ENCODE assay signal across 10 cellular contexts in the genomic region with DNA sequence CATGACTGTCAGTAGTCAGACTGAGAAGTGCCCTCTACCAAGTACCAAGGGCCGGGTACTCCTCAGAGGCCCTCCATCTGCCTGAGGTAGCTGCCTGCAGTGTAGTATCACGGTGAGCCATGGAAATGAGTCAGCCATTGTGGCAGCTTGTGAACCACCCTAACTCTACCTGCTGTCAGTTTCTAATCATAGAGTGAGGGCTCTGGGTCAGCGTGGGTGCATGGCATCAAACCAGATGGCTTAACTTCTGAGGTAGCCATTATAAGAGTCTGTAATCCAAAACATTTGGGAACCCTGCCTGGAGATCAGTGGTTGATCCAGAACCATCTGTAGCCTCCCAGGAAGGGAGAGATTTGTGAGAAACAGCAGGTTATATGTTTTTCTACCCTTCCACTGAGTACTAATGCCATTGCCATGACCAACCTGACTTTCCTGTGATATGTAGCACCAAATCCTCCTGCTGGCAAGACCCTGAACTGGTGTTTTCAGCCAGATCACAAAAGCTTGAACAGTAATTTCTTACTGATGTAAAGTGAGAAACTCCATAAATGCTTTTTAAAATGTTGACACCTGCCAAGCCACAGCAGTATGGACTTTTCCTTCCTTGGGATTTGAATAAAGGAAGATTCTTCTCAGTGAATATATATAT. TPM values are rescaled to one million over a fixed set of nuclear protein-coding genes. Genes with fewer than 3 reads are reported as not detected.
A peak's percentile ranks its signal among the peaks of the same experiment; 100 is the strongest.
DNase-seq lines count a peak whose midpoint lies in the region; ATAC-seq and TF ChIP-seq lines count a peak whose summit lies in the region.
"Had no signal": no experiment of that assay in that cellular context is flagged by ENCODE, and none has a peak within 500 bp of the region (broad histone marks: within the 10 kb centered on the region; RNA-seq: fewer than 3 reads in every experiment).

No MANE protein-coding gene starts in this region.

- H3K9me3 ChIP-seq in left ventricle myocardium inferior (replicated peaks) (no peaks in the 10 kb centered on the region), adrenal gland (replicated peaks in 1 of 3) (no peaks in the 10 kb centered on the region)

- no peaks in the 10 kb centered on the region for H3K27me3 Mint-ChIP-seq in activated naive CD8-positive, alpha-beta T cell treated with anti-CD3 and anti-CD28 coated beads, Interleukin-2, amount 50 U/mL, for 24 hours
- H3K27me3 Mint-ChIP-seq in activated naive CD8-positive, alpha-beta T cell treated with anti-CD3 and anti-CD28 coated beads for 36 hours, result no peaks in the 10 kb centered on the region
- H3K27me3 Mint-ChIP-seq in activated CD4-positive, alpha-beta memory T cell treated with anti-CD3 and anti-CD28 coated beads for 36 hours, result no peaks in the 10 kb centered on the region
- H3K27me3 Mint-ChIP-seq: IgD-negative memory B cell had no signal

- WGBS in adrenal gland, 4 donors, result 85 to 93% (median 92%) methylated on average over 3 of the region's 3 CpGs

- TF ChIP-seq CTCF in left ventricle myocardium inferior (IDR thresholded peaks at IDR 0.05; ENCODE audit: borderline replicate concordance) (no peak), adrenal gland (IDR thresholded peaks at IDR 0.05) (no peak)

- peaks cover 40% of the 10 kb centered on the region for H3K36me3 ChIP-seq in left ventricle myocardium inferior
- peaks cover 0 to 42% of the 10 kb centered on the region in 2 donors for H3K36me3 ChIP-seq in adrenal gland (replicated peaks in 1 of 2)
- H3K36me3 ChIP-seq: cardiac muscle cell had no signal

- intact Hi-C loops in activated CD4-positive, alpha-beta memory T cell treated with anti-CD3 and anti-CD28 coated beads for 36 hours (cut with micrococcal nuclease), result loop anchor here (5.0 kb wide), 1 partner anchor 40 kb away; no protein-coding TSS in a partner anchor
- intact Hi-C loops in left ventricle myocardium inferior (cut with micrococcal nuclease), result no loop called here
- intact Hi-C loops in adrenal gland (cut with DNase I), result loop anchor here in 1 of 2 donors (5.0 kb wide), 1 partner anchor 70 kb away; no protein-coding TSS in a partner anchor

- no peak for TF ChIP-seq POLR2A in adrenal gland (IDR thresholded peaks at IDR 0.05)

- peaks cover 96% of the 10 kb centered on the region for H3K4me1 ChIP-seq in left ventricle myocardium inferior
- H3K4me1 ChIP-seq in adrenal gland (replicated peaks in 1 of 2), result peaks cover 0 to 15% of the 10 kb centered on the region in 2 donors

- peak; percentile 22 for DNase-seq in activated naive CD8-positive, alpha-beta T cell treated with anti-CD3 and anti-CD28 coated beads, Interleukin-2, amount 50 U/mL, for 24 hours
- no peak for DNase-seq in activated naive CD8-positive, alpha-beta T cell treated with anti-CD3 and anti-CD28 coated beads for 36 hours
- DNase-seq in activated CD4-positive, alpha-beta memory T cell treated with anti-CD3 and anti-CD28 coated beads for 36 hours, result peak; percentile 56
- DNase-seq in left ventricle myocardium inferior (no peak), DMS114 treated with DMSO at 0.1 percent for 48 hours (lab: John Stamatoyannopoulos, UW; ENCODE audit: unreplicated experiment) (no peak), adrenal gland (no peak)

- H3K27ac ChIP-seq in left ventricle myocardium inferior (replicated peaks) (peak overlapping the region; percentile 36), temporal lobe (ENCODE audit: low read depth, low read length) (peak overlapping the region; percentile 38), adrenal gland (no peak overlapping the region)
- H3K27ac ChIP-seq: cardiac muscle cell had no signal

- H3K4me3 Mint-ChIP-seq in activated naive CD8-positive, alpha-beta T cell treated with anti-CD3 and anti-CD28 coated beads, Interleukin-2, amount 50 U/mL, for 24 hours, result no peak overlapping the region
- no peak overlapping the region for H3K4me3 Mint-ChIP-seq in activated naive CD8-positive, alpha-beta T cell treated with anti-CD3 and anti-CD28 coated beads for 36 hours
- no peak overlapping the region for H3K4me3 Mint-ChIP-seq in activated CD4-positive, alpha-beta memory T cell treated with anti-CD3 and anti-CD28 coated beads for 36 hours
- H3K4me3 Mint-ChIP-seq: IgD-negative memory B cell had no signal

- no peaks in the 10 kb centered on the region for H3K27me3 ChIP-seq in left ventricle myocardium inferior (ENCODE audit: low read depth)
- H3K27me3 ChIP-seq in adrenal gland, result no peaks in the 10 kb centered on the region
- H3K27me3 ChIP-seq: cardiac muscle cell had no signal

- peaks cover 32% of the 10 kb centered on the region for H3K36me3 Mint-ChIP-seq in activated naive CD8-positive, alpha-beta T cell treated with anti-CD3 and anti-CD28 coated beads, Interleukin-2, amount 50 U/mL, for 24 hours (ENCODE audit: low read depth)
- peaks cover 7% of the 10 kb centered on the region for H3K36me3 Mint-ChIP-seq in activated naive CD8-positive, alpha-beta T cell treated with anti-CD3 and anti-CD28 coated beads for 36 hours
- H3K36me3 Mint-ChIP-seq in activated CD4-positive, alpha-beta memory T cell treated with anti-CD3 and anti-CD28 coated beads for 36 hours, result peaks cover 16% of the 10 kb centered on the region

- POLR2A ChIA-PET in activated CD4-positive, alpha-beta memory T cell treated with anti-CD3 and anti-CD28 coated beads for 36 hours (lab: Charles Lee), result interaction anchor here (0.6 kb wide), 1 partner anchor 53 kb away, joined by 3 read pairs; no protein-coding TSS in a partner anchor

- CTCF ChIA-PET in activated CD4-positive, alpha-beta memory T cell treated with anti-CD3 and anti-CD28 coated beads for 36 hours (lab: Charles Lee), result interaction anchor here (0.8 to 8.4 kb wide), 10 partner anchors 9 to 249 kb away, joined by 3 to 157 read pairs (median 9); a partner anchor contains a TSS

- H3K9me3 Mint-ChIP-seq in activated naive CD8-positive, alpha-beta T cell treated with anti-CD3 and anti-CD28 coated beads, Interleukin-2, amount 50 U/mL, for 24 hours, result no peaks in the 10 kb centered on the region
- no peaks in the 10 kb centered on the region for H3K9me3 Mint-ChIP-seq in activated naive CD8-positive, alpha-beta T cell treated with anti-CD3 and anti-CD28 coated beads for 36 hours
- H3K9me3 Mint-ChIP-seq in activated CD4-positive, alpha-beta memory T cell treated with anti-CD3 and anti-CD28 coated beads for 36 hours, result no peaks in the 10 kb centered on the region
- H3K9me3 Mint-ChIP-seq: IgD-negative memory B cell had no signal

- no peak overlapping the region for H3K27ac Mint-ChIP-seq in activated naive CD8-positive, alpha-beta T cell treated with anti-CD3 and anti-CD28 coated beads, Interleukin-2, amount 50 U/mL, for 24 hours
- no peak overlapping the region for H3K27ac Mint-ChIP-seq in activated naive CD8-positive, alpha-beta T cell treated with anti-CD3 and anti-CD28 coated beads for 36 hours
- H3K27ac Mint-ChIP-seq in activated CD4-positive, alpha-beta memory T cell treated with anti-CD3 and anti-CD28 coated beads for 36 hours, result no peak overlapping the region
- H3K27ac Mint-ChIP-seq: IgD-negative memory B cell had no signal

- H3K4me1 Mint-ChIP-seq in activated naive CD8-positive, alpha-beta T cell treated with anti-CD3 and anti-CD28 coated beads, Interleukin-2, amount 50 U/mL, for 24 hours, result peaks cover 26% of the 10 kb centered on the region
- no peaks in the 10 kb centered on the region for H3K4me1 Mint-ChIP-seq in activated naive CD8-positive, alpha-beta T cell treated with anti-CD3 and anti-CD28 coated beads for 36 hours
- peaks cover 21% of the 10 kb centered on the region for H3K4me1 Mint-ChIP-seq in activated CD4-positive, alpha-beta memory T cell treated with anti-CD3 and anti-CD28 coated beads for 36 hours (ENCODE audit: low read depth)

- no peak overlapping the region for H3K4me3 ChIP-seq in left ventricle myocardium inferior
- no peak overlapping the region for H3K4me3 ChIP-seq in adrenal gland
- H3K4me3 ChIP-seq: cardiac muscle cell had no signal

- peak; percentile 94 for ATAC-seq in activated naive CD8-positive, alpha-beta T cell treated with anti-CD3 and anti-CD28 coated beads, Interleukin-2, amount 50 U/mL, for 24 hours
- no peak for ATAC-seq in HG03135 (IDR thresholded peaks at IDR 0.05; ENCODE audit: unreplicated experiment)

RNA-seq across cellular contexts. Expression of a gene that starts 38.9 kb away (rescaled TPM):
- 10 to 100 TPM; 47.6 to 49.2 TPM for total RNA-seq in activated naive CD8-positive, alpha-beta T cell treated with anti-CD3 and anti-CD28 coated beads for 36 hours
- total RNA-seq in activated CD4-positive, alpha-beta memory T cell treated with anti-CD3 and anti-CD28 coated beads for 36 hours, result 10 to 100 TPM; 36.0 to 38.5 TPM
- 68.2 TPM for total RNA-seq in left ventricle myocardium inferior
- total RNA-seq in temporal lobe, result 51.6 TPM
- 100 to 1,000 TPM; 116 to 316 (median 173) TPM for total RNA-seq in adrenal gland
- 10 to 100 TPM in 1 of 3 donors, 1 to 10 TPM in 2; 5.6 to 71.0 (median 9.7) TPM for polyA plus RNA-seq in adrenal gland

Comparison
In these comparisons a context has a peak if more than half of its experiments do, and no peak if none do; other contexts are left out.
1. DNase-seq: peak in activated naive CD8-positive, alpha-beta T cell treated with anti-CD3 and anti-CD28 coated beads, Interleukin-2, amount 50 U/mL, for 24 hours (single experiment) and activated CD4-positive, alpha-beta memory T cell treated with anti-CD3 and anti-CD28 coated beads for 36 hours (single experiment); none in activated naive CD8-positive, alpha-beta T cell treated with anti-CD3 and anti-CD28 coated beads for 36 hours (single experiment), left ventricle myocardium inferior (single experiment), DMS114 treated with DMSO at 0.1 percent for 48 hours (single experiment) and adrenal gland (0 of 7).
2. H3K27ac ChIP-seq: peak in left ventricle myocardium inferior (single experiment) and temporal lobe (single experiment); none in adrenal gland (0 of 5).